Comparison of ENCODE assay signal across 23 cellular contexts in genomic region chr6:163229050-163229449, GRCh38.
"Had no signal": no experiment of that assay in that cellular context is flagged by ENCODE, and none has a peak within 500 bp of the region (broad histone marks: within the 10 kb centered on the region; RNA-seq: fewer than 3 reads in every experiment).

No MANE protein-coding gene starts in this region.

- ATAC-seq: effector memory CD8-positive, alpha-beta T cell; esophagus mucosa; foreskin keratinocyte; gastrocnemius medialis; gastroesophageal sphincter; heart left ventricle; heart right ventricle had no signal

- H3K36me3 ChIP-seq: colonic mucosa, esophagus squamous epithelium, gastrocnemius medialis, gastroesophageal sphincter, heart left ventricle, heart right ventricle had no signal

- H3K27me3 ChIP-seq: colonic mucosa, dorsolateral prefrontal cortex, esophagus squamous epithelium, foreskin keratinocyte, gastrocnemius medialis, gastroesophageal sphincter, heart left ventricle, heart right ventricle, hepatocyte had no signal

- H3K9me3 ChIP-seq: colonic mucosa, esophagus squamous epithelium, gastrocnemius medialis, gastroesophageal sphincter had no signal

- H3K27ac ChIP-seq: colonic mucosa, coronary artery, dorsolateral prefrontal cortex, epithelial cell of prostate, esophagus squamous epithelium, foreskin keratinocyte, gastrocnemius medialis, gastroesophageal sphincter, heart left ventricle, heart right ventricle, hepatocyte had no signal

- DNase-seq: colonic mucosa; cortex of kidney; dermis blood vessel endothelial cell; dorsolateral prefrontal cortex; effector CD4-positive, alpha-beta T cell; effector memory CD4-positive, alpha-beta T cell; effector memory CD8-positive, alpha-beta T cell; endodermal cell; erythroblast; esophagus squamous epithelium; foreskin fibroblast; foreskin keratinocyte; foreskin melanocyte; gastrocnemius medialis; glutamatergic neuron; head of caudate nucleus; heart left ventricle; heart right ventricle had no signal

- H3K4me1 ChIP-seq: colonic mucosa, esophagus squamous epithelium, gastrocnemius medialis, gastroesophageal sphincter, heart left ventricle, heart right ventricle had no signal

- H3K4me3 ChIP-seq: colonic mucosa, coronary artery, dorsolateral prefrontal cortex, esophagus squamous epithelium, gastrocnemius medialis, gastroesophageal sphincter, heart left ventricle, heart right ventricle, hepatocyte had no signal
